In genomic region chr11:96655474-96655873, GRCh38 we compare ENCODE assay signal across 27 cellular contexts.
"Had no signal": no experiment of that assay in that cellular context is flagged by ENCODE, and none has a peak within 500 bp of the region (broad histone marks: within the 10 kb centered on the region; RNA-seq: fewer than 3 reads in every experiment).

No MANE protein-coding gene starts in this region.

- DNase-seq: activated B cell treated with CpG ODN at 0.5 μM for 24 hours; activated CD4-positive, alpha-beta memory T cell treated with anti-CD3 and anti-CD28 coated beads, Interleukin-2, amount 10 ng/mL, durations not matched to agents 7 days and 5 days; activated CD4-positive, alpha-beta T cell treated with anti-CD3 and anti-CD28 coated beads for 4 hours; activated CD4-positive, alpha-beta T cell treated with anti-CD3 and anti-CD28 coated beads, Interleukin-2, amount 10 ng/mL, durations not matched to agents 24 days and 14 days; activated CD4-positive, alpha-beta T cell treated with anti-CD3 and anti-CD28 coated beads, Interleukin-2, amount 50 U/mL, for 48 hours; activated CD4-positive, CD25-positive, alpha-beta regulatory T cell treated with anti-CD3 and anti-CD28 coated beads, Interleukin-2, amount 50 U/mL, for 72 hours; activated CD8-positive, alpha-beta memory T cell treated with anti-CD3 and anti-CD28 coated beads for 24 hours; activated CD8-positive, alpha-beta memory T cell treated with anti-CD3 and anti-CD28 coated beads, Interleukin-2, amount 10 ng/mL, durations not matched to agents 7 days and 5 days; activated CD8-positive, alpha-beta memory T cell treated with anti-CD3 and anti-CD28 coated beads, Interleukin-2, amount 50 U/mL, for 48 hours; activated CD8-positive, alpha-beta T cell treated with anti-CD3 and anti-CD28 coated beads, Interleukin-2, amount 10 ng/mL, durations not matched to agents 7 days and 5 days; activated effector memory CD4-positive, alpha-beta T cell treated with Interleukin-2 at 50 U/mL for 16 hours; activated gamma-delta T cell; activated naive CD4-positive, alpha-beta T cell treated with anti-CD3 and anti-CD28 coated beads, Interleukin-2, amount 10 ng/mL, durations not matched to agents 7 days and 5 days; activated naive CD4-positive, alpha-beta T cell treated with Interleukin-2 at 50 U/mL for 16 hours; activated naive CD8-positive, alpha-beta T cell treated with anti-CD3 and anti-CD28 coated beads, Interleukin-2, amount 10 ng/mL, durations not matched to agents 7 days and 5 days; activated naive CD8-positive, alpha-beta T cell treated with anti-CD3 and anti-CD28 coated beads, Interleukin-2, amount 50 U/mL, for 24 hours; activated T-cell treated with anti-CD3 and anti-CD28 coated beads, Interleukin-2, amount 50 U/mL, for 24 hours; activated T-cell treated with anti-CD3 and anti-CD28 coated beads, Interleukin-2, amount 50 U/mL, for 48 hours; amygdala; anterior cingulate cortex; caudate nucleus; cerebellar nuclear complex; T-helper 2 cell; T-helper 9 cell had no signal

- H3K36me3 ChIP-seq: ascending aorta, cardiac muscle cell had no signal

- H3K4me3 ChIP-seq: ascending aorta, cardiac muscle cell had no signal

- H3K27ac ChIP-seq: ascending aorta, cardiac muscle cell, VCaP had no signal

- H3K9me3 ChIP-seq: ascending aorta had no signal

- H3K4me1 ChIP-seq: ascending aorta had no signal

- H3K27me3 ChIP-seq: ascending aorta, cardiac muscle cell had no signal

- ATAC-seq: activated CD8-positive, alpha-beta memory T cell treated with anti-CD3 and anti-CD28 coated beads, Interleukin-2, amount 10 ng/mL, durations not matched to agents 7 days and 5 days; activated CD8-positive, alpha-beta T cell treated with anti-CD3 and anti-CD28 coated beads, Interleukin-2, amount 10 ng/mL, durations not matched to agents 7 days and 5 days; activated naive CD8-positive, alpha-beta T cell treated with anti-CD3 and anti-CD28 coated beads, Interleukin-2, amount 50 U/mL, for 24 hours had no signal
